1 cellular context compared by ENCODE assay signal in genomic region chr9:126327016-126327749, GRCh38.
TF ChIP-seq lines count a peak whose summit lies in the region.

No MANE protein-coding gene starts in this region.

TF ChIP-seq in HepG2, 621 proteins besides CTCF, POLR2A, EP300 and RAD21 (continued from another document and continues in another):
- TF ChIP-seq WIZ (CRISPR knock-in tag; IDR thresholded peaks at IDR 0.05) (0 out of 2 replicates have a peak, but pooled peaks have one; percentile 20), ZNF891 (CRISPR knock-in tag; IDR thresholded peaks at IDR 0.05) (peak; percentile 46; the same call in 1 of the 2 replicates), ZBTB8A (CRISPR knock-in tag; IDR thresholded peaks at IDR 0.05; ENCODE audit: borderline replicate concordance, low read depth) (no peak), EEA1 (CRISPR knock-in tag; IDR thresholded peaks at IDR 0.05; ENCODE audit: borderline replicate concordance) (peak; percentile 72; the same call in 1 of the 2 replicates), RBFOX2 (IDR thresholded peaks at IDR 0.05; ENCODE audit: low read depth, low read length) (peak; percentile 46; the same call in 1 of the 2 replicates), THAP9 (CRISPR knock-in tag; IDR thresholded peaks at IDR 0.05; ENCODE audit: borderline replicate concordance) (no peak), USF2 (IDR thresholded peaks at IDR 0.05; ENCODE audit: low read depth, low read length) (peak; percentile 44), USF2 (CRISPR knock-in tag; IDR thresholded peaks at IDR 0.05; ENCODE audit: borderline replicate concordance) (peak; percentile 56; the same call in 1 of the 2 replicates), MED1 (CRISPR knock-in tag; IDR thresholded peaks at IDR 0.05) (0 out of 2 replicates have a peak, but pooled peaks have one; percentile 16), KDM2A (CRISPR knock-in tag; IDR thresholded peaks at IDR 0.05; ENCODE audit: borderline replicate concordance, low read depth) (peak; percentile 47; the same call in 1 of the 2 replicates), TBX2 (CRISPR knock-in tag; IDR thresholded peaks at IDR 0.05; ENCODE audit: borderline replicate concordance) (0 out of 2 replicates have a peak, but pooled peaks have one; percentile 28), ZNF772 (CRISPR knock-in tag; IDR thresholded peaks at IDR 0.05) (peak; percentile 50; the same call in 1 of the 2 replicates), NRL (CRISPR knock-in tag; IDR thresholded peaks at IDR 0.05; ENCODE audit: borderline replicate concordance) (no peak), ZNF256 (CRISPR knock-in tag; conservative IDR thresholded peaks at IDR 0.05) (0 out of 2 replicates have a peak, but pooled peaks have one; percentile 55), NR2C2 (CRISPR knock-in tag; IDR thresholded peaks at IDR 0.05; ENCODE audit: borderline replicate concordance) (0 out of 2 replicates have a peak, but pooled peaks have one; percentile 14), SIX4 (CRISPR knock-in tag; IDR thresholded peaks at IDR 0.05) (no peak), ZFX (CRISPR knock-in tag; IDR thresholded peaks at IDR 0.05; ENCODE audit: low read depth) (peak; percentile 66), ZNF780A (CRISPR knock-in tag; IDR thresholded peaks at IDR 0.05) (0 out of 2 replicates have a peak, but pooled peaks have one; percentile 35), TMF1 (CRISPR knock-in tag; IDR thresholded peaks at IDR 0.05; ENCODE audit: low read depth) (no peak), NFYC (CRISPR knock-in tag; IDR thresholded peaks at IDR 0.05) (no peak), HOXA3 (CRISPR knock-in tag; IDR thresholded peaks at IDR 0.05) (0 out of 2 replicates have a peak, but pooled peaks have one; percentile 11), HMGA1 (CRISPR knock-in tag; conservative IDR thresholded peaks at IDR 0.05) (no peak), ZNF574 (CRISPR knock-in tag; IDR thresholded peaks at IDR 0.05) (peak; percentile 29; the same call in 1 of the 2 replicates), LRRFIP1 (CRISPR knock-in tag; conservative IDR thresholded peaks at IDR 0.05) (no peak), ZNF235 (CRISPR knock-in tag; IDR thresholded peaks at IDR 0.05; ENCODE audit: borderline replicate concordance) (no peak), SAFB2 (CRISPR knock-in tag; IDR thresholded peaks at IDR 0.05; ENCODE audit: borderline replicate concordance, low read depth) (0 out of 2 replicates have a peak, but pooled peaks have one; percentile 36), ZNF274 (CRISPR knock-in tag; IDR thresholded peaks at IDR 0.05) (0 out of 2 replicates have a peak, but pooled peaks have one; percentile 36), MEF2D (CRISPR knock-in tag; IDR thresholded peaks at IDR 0.05) (0 out of 2 replicates have a peak, but pooled peaks have one; percentile 18), ZNF577 (CRISPR knock-in tag; IDR thresholded peaks at IDR 0.05; ENCODE audit: borderline replicate concordance, low read depth) (no peak), BCLAF1 (IDR thresholded peaks at IDR 0.05) (no peak), ZNF724P (CRISPR knock-in tag; IDR thresholded peaks at IDR 0.05; ENCODE audit: borderline replicate concordance) (0 out of 2 replicates have a peak, but pooled peaks have one; percentile 38), ZC3H4 (CRISPR knock-in tag; IDR thresholded peaks at IDR 0.05; ENCODE audit: borderline replicate concordance) (0 out of 2 replicates have a peak, but pooled peaks have one; percentile 64), ZNF335 (CRISPR knock-in tag; IDR thresholded peaks at IDR 0.05) (no peak), IKZF4 (CRISPR knock-in tag; IDR thresholded peaks at IDR 0.05; ENCODE audit: borderline replicate concordance, low read depth, not compliant biosample characterization) (peak; percentile 35), ZNF616 (CRISPR knock-in tag; IDR thresholded peaks at IDR 0.05; ENCODE audit: low read depth) (no peak), ZNF766 (CRISPR knock-in tag; IDR thresholded peaks at IDR 0.05; ENCODE audit: borderline replicate concordance) (0 out of 2 replicates have a peak, but pooled peaks have one; percentile 35), ZFP36L2 (CRISPR knock-in tag; IDR thresholded peaks at IDR 0.05) (no peak)
- TF ChIP-seq, protein P1, sequence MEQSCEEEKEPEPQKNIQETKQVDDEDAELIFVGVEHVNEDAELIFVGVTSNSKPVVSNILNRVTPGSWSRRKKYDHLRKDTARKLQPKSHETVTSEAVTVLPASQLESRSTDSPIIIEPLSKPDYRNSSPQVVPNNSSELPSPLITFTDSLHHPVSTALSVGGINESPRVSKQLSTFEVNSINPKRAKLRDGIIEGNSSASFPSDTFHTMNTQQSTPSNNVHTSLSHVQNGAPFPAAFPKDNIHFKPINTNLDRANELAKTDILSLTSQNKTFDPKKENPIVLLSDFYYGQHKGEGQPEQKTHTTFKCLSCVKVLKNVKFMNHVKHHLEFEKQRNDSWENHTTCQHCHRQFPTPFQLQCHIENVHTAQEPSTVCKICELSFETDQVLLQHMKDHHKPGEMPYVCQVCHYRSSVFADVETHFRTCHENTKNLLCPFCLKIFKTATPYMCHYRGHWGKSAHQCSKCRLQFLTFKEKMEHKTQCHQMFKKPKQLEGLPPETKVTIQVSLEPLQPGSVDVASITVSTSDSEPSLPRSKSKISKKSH (CRISPR knock-in tag; IDR thresholded peaks at IDR 0.05; ENCODE audit: borderline replicate concordance), result peak; percentile 70; the same call in 1 of the 2 replicates
- TF ChIP-seq, protein P2, sequence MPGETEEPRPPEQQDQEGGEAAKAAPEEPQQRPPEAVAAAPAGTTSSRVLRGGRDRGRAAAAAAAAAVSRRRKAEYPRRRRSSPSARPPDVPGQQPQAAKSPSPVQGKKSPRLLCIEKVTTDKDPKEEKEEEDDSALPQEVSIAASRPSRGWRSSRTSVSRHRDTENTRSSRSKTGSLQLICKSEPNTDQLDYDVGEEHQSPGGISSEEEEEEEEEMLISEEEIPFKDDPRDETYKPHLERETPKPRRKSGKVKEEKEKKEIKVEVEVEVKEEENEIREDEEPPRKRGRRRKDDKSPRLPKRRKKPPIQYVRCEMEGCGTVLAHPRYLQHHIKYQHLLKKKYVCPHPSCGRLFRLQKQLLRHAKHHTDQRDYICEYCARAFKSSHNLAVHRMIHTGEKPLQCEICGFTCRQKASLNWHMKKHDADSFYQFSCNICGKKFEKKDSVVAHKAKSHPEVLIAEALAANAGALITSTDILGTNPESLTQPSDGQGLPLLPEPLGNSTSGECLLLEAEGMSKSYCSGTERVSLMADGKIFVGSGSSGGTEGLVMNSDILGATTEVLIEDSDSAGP (CRISPR knock-in tag; IDR thresholded peaks at IDR 0.05; ENCODE audit: borderline replicate concordance), result peak; percentile 64; the same call in 1 of the 2 replicates
- TF ChIP-seq, protein P3, sequence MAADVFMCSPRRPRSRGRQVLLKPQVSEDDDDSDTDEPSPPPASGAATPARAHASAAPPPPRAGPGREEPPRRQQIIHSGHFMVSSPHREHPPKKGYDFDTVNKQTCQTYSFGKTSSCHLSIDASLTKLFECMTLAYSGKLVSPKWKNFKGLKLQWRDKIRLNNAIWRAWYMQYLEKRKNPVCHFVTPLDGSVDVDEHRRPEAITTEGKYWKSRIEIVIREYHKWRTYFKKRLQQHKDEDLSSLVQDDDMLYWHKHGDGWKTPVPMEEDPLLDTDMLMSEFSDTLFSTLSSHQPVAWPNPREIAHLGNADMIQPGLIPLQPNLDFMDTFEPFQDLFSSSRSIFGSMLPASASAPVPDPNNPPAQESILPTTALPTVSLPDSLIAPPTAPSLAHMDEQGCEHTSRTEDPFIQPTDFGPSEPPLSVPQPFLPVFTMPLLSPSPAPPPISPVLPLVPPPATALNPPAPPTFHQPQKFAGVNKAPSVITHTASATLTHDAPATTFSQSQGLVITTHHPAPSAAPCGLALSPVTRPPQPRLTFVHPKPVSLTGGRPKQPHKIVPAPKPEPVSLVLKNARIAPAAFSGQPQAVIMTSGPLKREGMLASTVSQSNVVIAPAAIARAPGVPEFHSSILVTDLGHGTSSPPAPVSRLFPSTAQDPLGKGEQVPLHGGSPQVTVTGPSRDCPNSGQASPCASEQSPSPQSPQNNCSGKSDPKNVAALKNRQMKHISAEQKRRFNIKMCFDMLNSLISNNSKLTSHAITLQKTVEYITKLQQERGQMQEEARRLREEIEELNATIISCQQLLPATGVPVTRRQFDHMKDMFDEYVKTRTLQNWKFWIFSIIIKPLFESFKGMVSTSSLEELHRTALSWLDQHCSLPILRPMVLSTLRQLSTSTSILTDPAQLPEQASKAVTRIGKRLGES (CRISPR knock-in tag; IDR thresholded peaks at IDR 0.05; ENCODE audit: borderline replicate concordance), result no peak
